In the genomic region with DNA sequence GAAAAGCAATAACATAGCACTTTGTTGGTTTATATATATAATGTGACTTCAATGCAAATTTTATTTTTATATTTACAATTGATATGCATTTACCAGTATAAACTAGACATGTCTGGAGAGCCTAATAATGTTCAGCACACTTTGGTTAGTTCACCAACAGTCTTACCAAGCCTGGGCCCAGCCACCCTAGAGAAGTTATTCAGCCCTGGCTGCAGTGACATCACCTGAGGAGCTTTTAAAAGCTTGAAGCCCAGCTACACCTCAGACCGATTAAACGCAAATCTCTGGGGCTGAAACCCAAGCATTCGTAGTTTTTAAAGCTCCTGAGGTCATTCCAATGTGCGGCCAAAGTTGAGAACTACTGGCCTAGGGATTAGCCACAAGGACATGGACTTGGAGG, we compare ENCODE assay signal across 26 cellular contexts.
"Had no signal": no experiment of that assay in that cellular context is flagged by ENCODE, and none has a peak within 500 bp of the region (broad histone marks: within the 10 kb centered on the region; RNA-seq: fewer than 3 reads in every experiment).

No MANE protein-coding gene starts in this region.

- H3K4me3 ChIP-seq: stomach, suprapubic skin, testis, thoracic aorta, tibial artery, tibial nerve, transverse colon, upper lobe of left lung, upper lobe of right lung, uterus, vagina had no signal

- H3K27ac ChIP-seq: stomach, suprapubic skin, testis, thoracic aorta, tibial artery, tibial nerve, upper lobe of left lung, upper lobe of right lung, uterus, vagina had no signal

- H3K36me3 ChIP-seq: uterus had no signal

- DNase-seq: stimulated activated CD4-positive, alpha-beta T cell treated with anti-CD3 and anti-CD28 coated beads, Interleukin-2, amount 100 ng/mL, for 48 hours; stimulated activated CD4-positive, alpha-beta T cell treated with anti-CD3 and anti-CD28 coated beads, Interleukin-4, amount 100 ng/mL, for 1 hour; stimulated activated CD4-positive, alpha-beta T cell treated with anti-CD3 and anti-CD28 coated beads, Interleukin-4, amount 100 ng/mL, for 24 hours; stimulated activated CD4-positive, alpha-beta T cell treated with anti-CD3 and anti-CD28 coated beads, Interleukin-4, amount 100 ng/mL, for 4 hours; stimulated activated CD8-positive, alpha-beta memory T cell treated with anti-CD3 and anti-CD28 coated beads, Interleukin-4, amount 100 ng/mL, for 48 hours; stimulated activated naive B cell treated with anti-CD40 and anti-IgM and Interleukin-4, amounts not matched to agents 10 μg/mL and 1 μg/mL and 100 μg/mL, for 72 hours; stimulated activated naive CD4-positive, alpha-beta T cell; stimulated activated naive CD4-positive, alpha-beta T cell treated with Interleukin-2 at 50 U/mL for 16 hours; stimulated activated naive CD8-positive, alpha-beta T cell treated with anti-CD3 and anti-CD28 coated beads, Interleukin-15, amount 100 ng/mL, for 72 hours; stimulated activated naive CD8-positive, alpha-beta T cell treated with anti-CD3 and anti-CD28 coated beads, Interleukin-15, Interleukin-2, amounts not matched to agents 100 U/mL and 50 U/mL, for 24 hours; stomach; substantia nigra; testis; tibial artery; transverse colon; upper lobe of left lung; upper lobe of right lung; uterus had no signal

- H3K9me3 ChIP-seq: stomach, suprapubic skin, testis, thoracic aorta, tibial artery, tibial nerve, transverse colon, upper lobe of left lung, upper lobe of right lung, uterus, vagina had no signal

- H3K4me3 Mint-ChIP-seq: stimulated activated effector memory CD8-positive, alpha-beta T cell treated with anti-CD3 and anti-CD28 coated beads, Interleukin-12 subunit alpha, Interleukin-12 subunit beta, amount 100 ng/mL, for 72 hours; stimulated activated memory B cell treated with anti-CD40 and anti-IgM and Interleukin-4, amounts not matched to agents 10 μg/mL and 1 μg/mL and 100 μg/mL, for 72 hours; stimulated activated naive B cell treated with anti-CD40 and anti-IgM and Interleukin-4, amounts not matched to agents 10 μg/mL and 1 μg/mL and 100 μg/mL, for 72 hours; stimulated activated naive CD8-positive, alpha-beta T cell treated with anti-CD3 and anti-CD28 coated beads, Interleukin-15, amount 100 ng/mL, for 72 hours; stimulated activated naive CD8-positive, alpha-beta T cell treated with anti-CD3 and anti-CD28 coated beads, Interleukin-15, Interleukin-2, amounts not matched to agents 100 ng/mL and 50 ng/mL, for 24 hours; type B pancreatic cell had no signal

- ATAC-seq: stimulated activated effector memory CD8-positive, alpha-beta T cell treated with anti-CD3 and anti-CD28 coated beads, Interleukin-12 subunit alpha, Interleukin-12 subunit beta, amount 100 ng/mL, for 72 hours; stimulated activated memory B cell treated with anti-CD40 and anti-IgM and Interleukin-4, amounts not matched to agents 10 μg/mL and 1 μg/mL and 100 μg/mL, for 72 hours; stimulated activated naive B cell treated with anti-CD40 and anti-IgM and Interleukin-4, amounts not matched to agents 10 μg/mL and 1 μg/mL and 100 μg/mL, for 72 hours; stimulated activated naive CD8-positive, alpha-beta T cell treated with anti-CD3 and anti-CD28 coated beads, Interleukin-15, amount 100 ng/mL, for 72 hours; stimulated activated naive CD8-positive, alpha-beta T cell treated with anti-CD3 and anti-CD28 coated beads, Interleukin-15, Interleukin-2, amounts not matched to agents 100 U/mL and 50 U/mL, for 24 hours; upper lobe of right lung had no signal

- H3K9me3 Mint-ChIP-seq: stimulated activated effector memory CD8-positive, alpha-beta T cell treated with anti-CD3 and anti-CD28 coated beads, Interleukin-12 subunit alpha, Interleukin-12 subunit beta, amount 100 ng/mL, for 72 hours; stimulated activated memory B cell treated with anti-CD40 and anti-IgM and Interleukin-4, amounts not matched to agents 10 μg/mL and 1 μg/mL and 100 μg/mL, for 72 hours; stimulated activated naive B cell treated with anti-CD40 and anti-IgM and Interleukin-4, amounts not matched to agents 10 μg/mL and 1 μg/mL and 100 μg/mL, for 72 hours; stimulated activated naive CD8-positive, alpha-beta T cell treated with anti-CD3 and anti-CD28 coated beads, Interleukin-15, amount 100 ng/mL, for 72 hours; stimulated activated naive CD8-positive, alpha-beta T cell treated with anti-CD3 and anti-CD28 coated beads, Interleukin-15, Interleukin-2, amounts not matched to agents 100 ng/mL and 50 ng/mL, for 24 hours; type B pancreatic cell had no signal

- H3K27me3 Mint-ChIP-seq: stimulated activated naive B cell treated with anti-CD40 and anti-IgM and Interleukin-4, amounts not matched to agents 10 μg/mL and 1 μg/mL and 100 μg/mL, for 72 hours; stimulated activated naive CD8-positive, alpha-beta T cell treated with anti-CD3 and anti-CD28 coated beads, Interleukin-15, Interleukin-2, amounts not matched to agents 100 ng/mL and 50 ng/mL, for 24 hours; type B pancreatic cell had no signal

- H3K27ac Mint-ChIP-seq: stimulated activated effector memory CD8-positive, alpha-beta T cell treated with anti-CD3 and anti-CD28 coated beads, Interleukin-12 subunit alpha, Interleukin-12 subunit beta, amount 100 ng/mL, for 72 hours; stimulated activated memory B cell treated with anti-CD40 and anti-IgM and Interleukin-4, amounts not matched to agents 10 μg/mL and 1 μg/mL and 100 μg/mL, for 72 hours; stimulated activated naive B cell treated with anti-CD40 and anti-IgM and Interleukin-4, amounts not matched to agents 10 μg/mL and 1 μg/mL and 100 μg/mL, for 72 hours; stimulated activated naive CD8-positive, alpha-beta T cell treated with anti-CD3 and anti-CD28 coated beads, Interleukin-15, Interleukin-2, amounts not matched to agents 100 ng/mL and 50 ng/mL, for 24 hours had no signal

- H3K36me3 Mint-ChIP-seq: stimulated activated effector memory CD8-positive, alpha-beta T cell treated with anti-CD3 and anti-CD28 coated beads, Interleukin-12 subunit alpha, Interleukin-12 subunit beta, amount 100 ng/mL, for 72 hours; stimulated activated memory B cell treated with anti-CD40 and anti-IgM and Interleukin-4, amounts not matched to agents 10 μg/mL and 1 μg/mL and 100 μg/mL, for 72 hours; stimulated activated naive B cell treated with anti-CD40 and anti-IgM and Interleukin-4, amounts not matched to agents 10 μg/mL and 1 μg/mL and 100 μg/mL, for 72 hours; type B pancreatic cell had no signal

- H3K4me1 Mint-ChIP-seq: stimulated activated memory B cell treated with anti-CD40 and anti-IgM and Interleukin-4, amounts not matched to agents 10 μg/mL and 1 μg/mL and 100 μg/mL, for 72 hours; stimulated activated naive B cell treated with anti-CD40 and anti-IgM and Interleukin-4, amounts not matched to agents 10 μg/mL and 1 μg/mL and 100 μg/mL, for 72 hours; stimulated activated naive CD8-positive, alpha-beta T cell treated with anti-CD3 and anti-CD28 coated beads, Interleukin-15, amount 100 ng/mL, for 72 hours had no signal

- H3K4me1 ChIP-seq: testis, tibial artery, uterus had no signal

- H3K27me3 ChIP-seq: stomach, suprapubic skin, testis, tibial artery, tibial nerve, transverse colon, upper lobe of left lung, upper lobe of right lung, uterus, vagina had no signal
